In genomic region chr6:138593100-138593877, GRCh38 we compare ENCODE assay signal across 1 cellular context.
TF ChIP-seq lines count a peak whose summit lies in the region.

No MANE protein-coding gene starts in this region.

TF ChIP-seq in HepG2, 621 proteins besides CTCF, POLR2A, EP300 and RAD21 (continued from another document):
- TF ChIP-seq ZNF878 (CRISPR knock-in tag; IDR thresholded peaks at IDR 0.05) (peak; percentile 88), IKZF5 (CRISPR knock-in tag; IDR thresholded peaks at IDR 0.05) (peak; percentile 74; the same call in 1 of the 2 replicates), RBFOX2 (IDR thresholded peaks at IDR 0.05; ENCODE audit: low read depth, low read length) (no peak), GATA4 (IDR thresholded peaks at IDR 0.05; ENCODE audit: borderline replicate concordance, low read depth) (peak; percentile 25; the same call in 1 of the 2 replicates), ETV6 (CRISPR knock-in tag; conservative IDR thresholded peaks at IDR 0.05) (no peak), ZNF251 (CRISPR knock-in tag; IDR thresholded peaks at IDR 0.05) (no peak), MLLT10 (CRISPR knock-in tag; IDR thresholded peaks at IDR 0.05) (no peak)
TF ChIP-seq in HepG2: peak in this region for 184.
